Comparison of ENCODE assay signal across 8 cellular contexts in the genomic region with DNA sequence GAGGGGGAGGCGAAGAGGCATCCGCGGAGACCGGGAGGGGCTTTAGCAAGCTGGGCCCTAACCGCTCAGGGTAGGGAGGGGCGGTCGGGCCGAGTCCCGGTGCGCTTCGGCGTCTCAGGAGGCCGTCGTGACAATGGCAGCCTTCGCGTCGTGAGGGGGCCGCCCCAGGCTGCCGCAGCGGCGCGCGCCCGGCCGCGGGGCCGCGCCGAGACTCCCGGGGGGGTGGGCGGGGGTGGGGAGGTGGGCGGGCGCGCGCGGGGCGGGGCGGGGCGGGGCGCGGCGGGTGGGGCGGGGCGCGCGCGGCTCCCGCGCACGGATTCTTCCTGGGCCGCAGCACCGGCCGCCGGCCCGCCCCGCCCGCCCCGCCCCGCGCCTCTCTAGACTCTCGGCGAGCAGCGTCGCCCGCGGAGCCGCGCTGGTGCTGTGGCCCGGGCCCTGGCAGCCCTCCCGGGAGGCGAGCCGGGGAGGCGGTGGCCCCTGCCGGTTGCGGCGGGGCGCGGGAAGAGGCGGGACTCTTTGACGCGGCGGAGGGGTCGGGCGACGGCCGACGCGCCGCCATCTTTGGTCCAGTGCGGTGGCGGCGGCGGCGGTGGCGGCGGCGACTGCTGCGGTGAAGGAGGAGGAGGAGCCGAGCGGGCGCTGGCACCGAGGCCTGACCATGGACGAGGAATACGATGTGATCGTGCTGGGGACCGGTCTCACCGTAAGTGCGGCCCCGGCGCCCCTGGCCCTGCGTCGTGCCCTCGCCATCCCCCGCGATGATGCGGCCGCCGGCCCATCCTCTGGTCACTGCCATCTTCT. TPM values are rescaled to one million over a fixed set of nuclear protein-coding genes. Genes with fewer than 3 reads are reported as not detected.
DNase-seq lines count a peak whose midpoint lies in the region; ATAC-seq, FAIRE-seq and TF ChIP-seq lines count a peak whose summit lies in the region.

A gene (plus strand): TSS at position 558 of the 801 bp plus-strand sequence. CDS start 101 bp downstream, at position 659.

- H3K9me3 ChIP-seq in CD4-positive, CD25-positive, alpha-beta regulatory T cell (ENCODE audit: control insufficient read depth in 2 of 2, low read length in 2 of 2) = no peaks in the 10 kb centered on the region
- H3K9me3 ChIP-seq in muscle layer of duodenum (ENCODE audit: control insufficient read depth in 1 of 2, low read length in 2 of 2) (no peaks in the 10 kb centered on the region), testis (no peaks in the 10 kb centered on the region)

- WGBS in testis, 2 donors = 0 to 4% methylated on average over 2 to 4 of the region's 118 CpGs

- H3K4me1 ChIP-seq in CD4-positive, CD25-positive, alpha-beta regulatory T cell (ENCODE audit: control insufficient read depth, insufficient read depth, low read length, poor library complexity, severe bottlenecking) = peaks cover 36% of the 10 kb centered on the region
- H3K4me1 ChIP-seq in muscle layer of duodenum (ENCODE audit: control insufficient read depth in 1 of 2, insufficient read depth in 2 of 2, low read length in 2 of 2) (peaks cover 2 to 16% of the 10 kb centered on the region in 2 donors), testis (no peaks in the 10 kb centered on the region)

- H3K4me3 ChIP-seq in CD4-positive, CD25-positive, alpha-beta regulatory T cell (ENCODE audit: low read depth, low read length) = peak within 1 kb of the TSS; percentile 65
- H3K4me3 ChIP-seq in muscle layer of duodenum (ENCODE audit: low read depth in 1 of 2, low read length in 2 of 2) (peak within 1 kb of the TSS; percentile 68 to 69), testis (peak within 1 kb of the TSS; percentile 61 to 74)

- H3K27ac Mint-ChIP-seq in CD4-positive, CD25-positive, alpha-beta regulatory T cell = peak within 1 kb of the TSS; percentile 86 to 91 (median 86)
- peak within 1 kb of the TSS; percentile 90 for H3K27ac Mint-ChIP-seq in activated T-cell treated with anti-CD3 and anti-CD28 coated beads, Interleukin-2, amount 50 U/mL, for 24 hours

- no peaks in the 10 kb centered on the region for H3K27me3 Mint-ChIP-seq in CD4-positive, CD25-positive, alpha-beta regulatory T cell
- H3K27me3 Mint-ChIP-seq in activated T-cell treated with anti-CD3 and anti-CD28 coated beads, Interleukin-2, amount 50 U/mL, for 24 hours = peaks cover 7% of the 10 kb centered on the region

- intact Hi-C loops in testis (cut with DNase I; ENCODE audit: low total_unique reads) = no loop called here

- TF ChIP-seq POLR2A in H54 (IDR thresholded peaks at IDR 0.05; ENCODE audit: low read depth, low read length) (peak; percentile 64), erythroblast (IDR thresholded peaks at IDR 0.05; ENCODE audit: low read length) (peak; percentile 27), testis (IDR thresholded peaks at IDR 0.05) (no peak)

- H3K36me3 Mint-ChIP-seq in CD4-positive, CD25-positive, alpha-beta regulatory T cell = peaks cover 9% of the 10 kb centered on the region
- peaks cover 80% of the 10 kb centered on the region for H3K36me3 Mint-ChIP-seq in activated T-cell treated with anti-CD3 and anti-CD28 coated beads, Interleukin-2, amount 50 U/mL, for 24 hours (ENCODE audit: low read depth)

- peaks cover 0 to 31% (median 10%) of the 10 kb centered on the region in 4 donors for H3K4me1 Mint-ChIP-seq in CD4-positive, CD25-positive, alpha-beta regulatory T cell
- H3K4me1 Mint-ChIP-seq in activated T-cell treated with anti-CD3 and anti-CD28 coated beads, Interleukin-2, amount 50 U/mL, for 24 hours (ENCODE audit: low read depth) = peaks cover 24% of the 10 kb centered on the region

- peaks cover 13% of the 10 kb centered on the region for H3K36me3 ChIP-seq in CD4-positive, CD25-positive, alpha-beta regulatory T cell (ENCODE audit: control insufficient read depth, insufficient read depth, low read length)
- H3K36me3 ChIP-seq in muscle layer of duodenum (ENCODE audit: control insufficient read depth in 1 of 2, insufficient read depth in 2 of 2, low read length in 2 of 2) (peaks cover 8 to 33% of the 10 kb centered on the region in 2 donors), testis (ENCODE audit: low read depth, missing control alignments) (no peaks in the 10 kb centered on the region)

- peaks cover 0 to 2% (median 0%) of the 10 kb centered on the region in 7 donors for H3K9me3 Mint-ChIP-seq in CD4-positive, CD25-positive, alpha-beta regulatory T cell
- no peaks in the 10 kb centered on the region for H3K9me3 Mint-ChIP-seq in activated T-cell treated with anti-CD3 and anti-CD28 coated beads, Interleukin-2, amount 50 U/mL, for 24 hours

- peak within 1 kb of the TSS; percentile 83 to 93 (median 88) for H3K4me3 Mint-ChIP-seq in CD4-positive, CD25-positive, alpha-beta regulatory T cell
- H3K4me3 Mint-ChIP-seq in activated T-cell treated with anti-CD3 and anti-CD28 coated beads, Interleukin-2, amount 50 U/mL, for 24 hours = peak within 1 kb of the TSS; percentile 87

- ATAC-seq in CD4-positive, CD25-positive, alpha-beta regulatory T cell (ENCODE audit: low read depth in 2 of 2) = peak; percentile 68 to 69
- ATAC-seq in GM21515 (IDR thresholded peaks at IDR 0.05; ENCODE audit: unreplicated experiment) = no peak

- TF ChIP-seq CTCF in testis (IDR thresholded peaks at IDR 0.05) = no peak

- peak; percentile 61 to 66 (median 62) for DNase-seq in CD4-positive, CD25-positive, alpha-beta regulatory T cell
- peak; percentile 29 for DNase-seq in H54 (ENCODE audit: insufficient read length, low spot score)
- DNase-seq in NCI-H526 (lab: John Stamatoyannopoulos, UW) = peak; percentile 27 to 85
- DNase-seq in activated T-cell treated with anti-CD3 and anti-CD28 coated beads, Interleukin-2, amount 50 U/mL, for 24 hours = peak; percentile 73
- peak; percentile 77 to 84 for DNase-seq in erythroblast (lab: John Stamatoyannopoulos, UW)
- no peak for DNase-seq in testis

- no peak for FAIRE-seq in H54 (lab: Jason Lieb, UNC)

- H3K27ac ChIP-seq in CD4-positive, CD25-positive, alpha-beta regulatory T cell (ENCODE audit: insufficient read depth, low read length, poor library complexity, severe bottlenecking) = peak within 1 kb of the TSS; percentile 83
- H3K27ac ChIP-seq in muscle layer of duodenum (ENCODE audit: low read length) (no peak within 1 kb of the TSS), testis (peak within 1 kb of the TSS; percentile 83 to 88)

- H3K27me3 ChIP-seq in CD4-positive, CD25-positive, alpha-beta regulatory T cell (ENCODE audit: control insufficient read depth, insufficient read depth, low read length) = no peaks in the 10 kb centered on the region
- no peaks in the 10 kb centered on the region for H3K27me3 ChIP-seq in muscle layer of duodenum (ENCODE audit: low read depth, low read length)
- H3K27me3 ChIP-seq in testis = no peaks in the 10 kb centered on the region

RNA-seq across cellular contexts. Expression of the gene that starts here (rescaled TPM):
- 169 TPM for total RNA-seq in CD4-positive, CD25-positive, alpha-beta regulatory T cell
- polyA plus RNA-seq in CD4-positive, CD25-positive, alpha-beta regulatory T cell = 10 to 100 TPM; 33.7 to 46.3 (median 41.9) TPM
- total RNA-seq in testis = 100 to 1,000 TPM; 158 to 162 TPM
- polyA plus RNA-seq in testis (ENCODE audit: insufficient read depth, low read depth, low replicate concordance) = 118 TPM
